ENCODE assay signal across 2 cellular contexts in the genomic region with DNA sequence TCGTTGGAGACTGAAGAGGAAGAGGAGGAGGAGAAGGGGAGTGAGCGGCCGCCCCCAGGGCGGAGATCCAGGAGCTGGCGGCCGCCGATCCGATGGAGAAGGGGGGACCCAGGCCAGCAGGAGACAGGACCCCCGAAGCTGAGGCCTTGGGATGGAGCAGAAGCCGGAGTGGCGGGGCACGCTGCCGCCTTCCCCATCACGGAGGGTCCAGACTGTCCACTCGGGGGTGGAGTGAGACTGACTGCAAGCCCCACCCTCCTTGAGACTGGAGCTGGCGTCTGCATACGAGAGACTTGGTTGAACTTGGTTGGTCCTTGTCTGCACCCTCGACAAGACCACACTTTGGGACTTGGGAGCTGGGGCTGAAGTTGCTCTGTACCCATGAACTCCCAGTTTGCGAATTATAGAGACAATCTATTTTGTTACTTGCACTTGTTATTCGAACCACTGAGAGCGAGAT.
TF ChIP-seq lines count a peak whose summit lies in the region.

No MANE protein-coding gene starts in this region.

TF ChIP-seq in GM23338, 12 proteins besides CTCF, POLR2A, EP300 and RAD21:
- TF ChIP-seq STAT1 (IDR thresholded peaks at IDR 0.05; ENCODE audit: unreplicated experiment) (no peak), EZH2 (IDR thresholded peaks at IDR 0.05; ENCODE audit: low read depth, unreplicated experiment) (no peak), ZNF331 (CRISPR knock-in tag; IDR thresholded peaks at IDR 0.05; ENCODE audit: low read depth) (no peak), ZNF114 (CRISPR knock-in tag; IDR thresholded peaks at IDR 0.05) (no peak), JUNB (IDR thresholded peaks at IDR 0.05; ENCODE audit: unreplicated experiment) (no peak)
- TF ChIP-seq, protein P1, sequence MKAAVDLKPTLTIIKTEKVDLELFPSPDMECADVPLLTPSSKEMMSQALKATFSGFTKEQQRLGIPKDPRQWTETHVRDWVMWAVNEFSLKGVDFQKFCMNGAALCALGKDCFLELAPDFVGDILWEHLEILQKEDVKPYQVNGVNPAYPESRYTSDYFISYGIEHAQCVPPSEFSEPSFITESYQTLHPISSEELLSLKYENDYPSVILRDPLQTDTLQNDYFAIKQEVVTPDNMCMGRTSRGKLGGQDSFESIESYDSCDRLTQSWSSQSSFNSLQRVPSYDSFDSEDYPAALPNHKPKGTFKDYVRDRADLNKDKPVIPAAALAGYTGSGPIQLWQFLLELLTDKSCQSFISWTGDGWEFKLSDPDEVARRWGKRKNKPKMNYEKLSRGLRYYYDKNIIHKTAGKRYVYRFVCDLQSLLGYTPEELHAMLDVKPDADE (IDR thresholded peaks at IDR 0.05), result no peak

TF ChIP-seq in endothelial cell of umbilical vein, 7 proteins besides CTCF, POLR2A, EP300 and RAD21:
- no peak for TF ChIP-seq EZH2 (IDR thresholded peaks at IDR 0.05; ENCODE audit: borderline replicate concordance, low read depth, low read length, severe bottlenecking)
- TF ChIP-seq POLR2AphosphoS5 (IDR thresholded peaks at IDR 0.05; ENCODE audit: insufficient read depth, low read depth, low read length), result peak; percentile 20
